ENCODE assay signal across 19 cellular contexts in the genomic region with DNA sequence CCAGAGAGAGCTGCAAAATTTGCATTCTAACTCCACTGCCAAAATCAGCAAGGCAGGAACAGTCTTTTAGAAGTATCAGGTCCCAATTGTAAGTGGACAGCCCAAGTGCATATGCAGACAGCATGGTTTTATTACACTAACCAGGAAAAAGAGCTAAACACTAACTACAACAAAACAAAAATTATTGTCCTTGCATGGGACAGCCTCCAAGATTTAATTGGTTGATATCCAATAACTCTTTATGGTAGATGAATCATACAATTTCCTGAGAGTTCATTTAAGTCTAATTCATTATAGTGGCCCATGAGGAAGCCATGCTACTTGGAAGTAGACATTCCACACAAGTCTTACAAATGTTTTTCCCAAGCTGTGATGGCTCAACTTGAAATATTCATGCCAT.
DNase-seq lines count a peak whose midpoint lies in the region; ATAC-seq and TF ChIP-seq lines count a peak whose summit lies in the region.
"Had no signal": no experiment of that assay in that cellular context is flagged by ENCODE, and none has a peak within 500 bp of the region (broad histone marks: within the 10 kb centered on the region; RNA-seq: fewer than 3 reads in every experiment).

No MANE protein-coding gene starts in this region.

- TF ChIP-seq CTCF in BJ (IDR thresholded peaks at IDR 0.05; ENCODE audit: insufficient read depth, low read depth, low read length) (no peak), LNCaP clone FGC (IDR thresholded peaks at IDR 0.05; ENCODE audit: control insufficient read depth, extremely low read depth, insufficient read depth) (no peak)

- no peaks in the 10 kb centered on the region for H3K36me3 ChIP-seq in BJ (ENCODE audit: control insufficient read depth, insufficient read depth, low read length)
- H3K36me3 ChIP-seq: brain microvascular endothelial cell, SJCRH30, WERI-Rb-1 had no signal

- H3K4me3 ChIP-seq in BJ (ENCODE audit: low read depth, low read length), result no peak overlapping the region
- H3K4me3 ChIP-seq in LNCaP clone FGC (ENCODE audit: low read depth, low read length), result no peak overlapping the region
- H3K4me3 ChIP-seq: psoas muscle, SJCRH30, smooth muscle cell had no signal

- no peak for ATAC-seq in HG03045 (IDR thresholded peaks at IDR 0.05; ENCODE audit: unreplicated experiment)
- ATAC-seq: psoas muscle had no signal

- peak; percentile 97 for DNase-seq in BJ (ENCODE audit: low read depth)
- peak; percentile 61 for DNase-seq in LNCaP clone FGC (ENCODE audit: low read depth)
- peak; percentile 19 for DNase-seq in dedifferentiated amniotic fluid mesenchymal stem cell (ENCODE audit: extremely low spot score)
- peak; percentile 6 for DNase-seq in left kidney (ENCODE audit: low read depth, low spot score)
- no peak for DNase-seq in RPMI8226
- DNase-seq in activated naive CD4-positive, alpha-beta T cell (lab: John Stamatoyannopoulos, UW), result no peak
- DNase-seq in glomerular visceral epithelial cell (ENCODE audit: extremely low spot score), result no peak
- DNase-seq: activated CD4-positive, alpha-beta T cell treated with anti-CD3 and anti-CD28 coated beads, Interleukin-2, amount 50 U/mL, for 1 hour; brain microvascular endothelial cell; MV-4-11; NCI-H187; NCI-H226; psoas muscle; SJCRH30; stimulated activated CD4-positive, alpha-beta T cell treated with anti-CD3 and anti-CD28 coated beads, Interleukin-4, amount 100 ng/mL, for 1 hour; trophoblast cell; WERI-Rb-1 had no signal

- POLR2A ChIA-PET in BJ (lab: Charles Lee), result interaction anchor here (0.6 kb wide), 1 partner anchor 9 kb away, joined by 5 read pairs; no protein-coding TSS in a partner anchor

- H3K27me3 ChIP-seq in BJ (ENCODE audit: control insufficient read depth, insufficient read depth, low read length), result no peaks in the 10 kb centered on the region
- H3K27me3 ChIP-seq: brain microvascular endothelial cell, SJCRH30 had no signal

- CTCF ChIA-PET in BJ (lab: Yijun Ruan, JAX), result interaction anchor here (1.2 to 1.6 kb wide), 3 partner anchors 10 to 181 kb away, joined by 3 to 8 read pairs (median 5); no protein-coding TSS in a partner anchor

Comparison
In these comparisons a context has a peak if more than half of its experiments do, and no peak if none do; other contexts are left out.
1. DNase-seq: peak in BJ (single experiment), LNCaP clone FGC (single experiment), dedifferentiated amniotic fluid mesenchymal stem cell (single experiment) and left kidney (single experiment); none in RPMI8226 (single experiment), activated naive CD4-positive, alpha-beta T cell (0 of 4) and glomerular visceral epithelial cell (single experiment).